In the genomic region with DNA sequence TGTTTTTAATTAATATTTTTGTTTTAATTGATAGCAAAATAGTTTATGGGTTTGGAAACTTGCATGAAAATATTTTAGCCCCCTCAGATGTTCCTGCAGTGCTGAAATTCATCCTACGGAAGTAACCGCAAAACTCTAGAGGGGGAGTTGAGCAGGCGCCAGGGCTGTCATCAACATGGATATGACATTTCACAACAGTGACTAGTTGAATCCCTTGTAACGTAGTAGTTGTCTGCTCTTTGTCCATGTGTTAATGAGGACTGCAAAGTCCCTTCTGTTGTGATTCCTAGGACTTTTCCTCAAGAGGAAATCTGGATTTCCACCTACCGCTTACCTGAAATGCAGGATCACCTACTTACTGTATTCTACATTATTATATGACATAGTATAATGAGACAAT, we compare ENCODE assay signal across 1 cellular context.
TF ChIP-seq lines count a peak whose summit lies in the region.

No MANE protein-coding gene starts in this region.

TF ChIP-seq in A549, 52 proteins besides CTCF, POLR2A, EP300 and RAD21 (continued from another document):
- TF ChIP-seq, protein P1, sequence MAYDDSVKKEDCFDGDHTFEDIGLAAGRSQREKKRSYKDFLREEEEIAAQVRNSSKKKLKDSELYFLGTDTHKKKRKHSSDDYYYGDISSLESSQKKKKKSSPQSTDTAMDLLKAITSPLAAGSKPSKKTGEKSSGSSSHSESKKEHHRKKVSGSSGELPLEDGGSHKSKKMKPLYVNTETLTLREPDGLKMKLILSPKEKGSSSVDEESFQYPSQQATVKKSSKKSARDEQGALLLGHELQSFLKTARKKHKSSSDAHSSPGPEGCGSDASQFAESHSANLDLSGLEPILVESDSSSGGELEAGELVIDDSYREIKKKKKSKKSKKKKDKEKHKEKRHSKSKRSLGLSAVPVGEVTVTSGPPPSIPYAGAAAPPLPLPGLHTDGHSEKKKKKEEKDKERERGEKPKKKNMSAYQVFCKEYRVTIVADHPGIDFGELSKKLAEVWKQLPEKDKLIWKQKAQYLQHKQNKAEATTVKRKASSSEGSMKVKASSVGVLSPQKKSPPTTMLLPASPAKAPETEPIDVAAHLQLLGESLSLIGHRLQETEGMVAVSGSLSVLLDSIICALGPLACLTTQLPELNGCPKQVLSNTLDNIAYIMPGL (CRISPR knock-in tag; IDR thresholded peaks at IDR 0.05; ENCODE audit: borderline replicate concordance), result no peak
- no peak for TF ChIP-seq PHF8 (IDR thresholded peaks at IDR 0.05; ENCODE audit: borderline replicate concordance, low read depth)
- TF ChIP-seq, protein P2, sequence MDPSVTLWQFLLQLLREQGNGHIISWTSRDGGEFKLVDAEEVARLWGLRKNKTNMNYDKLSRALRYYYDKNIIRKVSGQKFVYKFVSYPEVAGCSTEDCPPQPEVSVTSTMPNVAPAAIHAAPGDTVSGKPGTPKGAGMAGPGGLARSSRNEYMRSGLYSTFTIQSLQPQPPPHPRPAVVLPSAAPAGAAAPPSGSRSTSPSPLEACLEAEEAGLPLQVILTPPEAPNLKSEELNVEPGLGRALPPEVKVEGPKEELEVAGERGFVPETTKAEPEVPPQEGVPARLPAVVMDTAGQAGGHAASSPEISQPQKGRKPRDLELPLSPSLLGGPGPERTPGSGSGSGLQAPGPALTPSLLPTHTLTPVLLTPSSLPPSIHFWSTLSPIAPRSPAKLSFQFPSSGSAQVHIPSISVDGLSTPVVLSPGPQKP (IDR thresholded peaks at IDR 0.05; ENCODE audit: low read depth, low read length), result no peak
- no peak for TF ChIP-seq RFX5 (IDR thresholded peaks at IDR 0.05)
- TF ChIP-seq HEYL (CRISPR knock-in tag; IDR thresholded peaks at IDR 0.05), result no peak
TF ChIP-seq in A549: peak in this region for 0.
